ENCODE assay signal across 24 cellular contexts in the genomic region with DNA sequence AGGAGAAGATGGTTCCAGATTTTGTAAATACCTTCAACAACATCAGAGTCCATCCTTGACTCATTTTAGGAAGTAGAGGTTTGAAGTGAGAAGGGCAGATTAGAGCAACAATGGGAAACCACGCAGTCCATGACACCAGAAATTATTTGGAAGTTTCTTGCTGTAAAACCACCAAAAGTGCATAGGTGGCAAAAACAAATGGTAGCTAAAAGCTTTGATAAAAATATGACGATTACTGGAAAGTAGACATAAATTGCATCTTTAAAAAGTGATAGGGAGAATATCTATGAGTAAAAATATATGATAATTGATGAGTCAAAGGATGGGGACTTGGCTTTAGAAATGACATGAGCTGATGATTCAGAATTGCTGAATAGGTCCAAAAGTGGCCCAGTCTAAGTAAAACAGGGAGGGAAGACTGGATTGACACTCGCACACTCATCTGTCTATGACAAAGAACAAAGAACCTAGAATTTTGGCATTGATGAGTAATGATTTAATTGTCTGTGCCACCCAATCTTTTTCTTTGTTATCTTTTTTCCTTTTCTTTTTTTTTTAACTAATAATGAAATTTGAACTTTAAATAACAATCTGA.
"Had no signal": no experiment of that assay in that cellular context is flagged by ENCODE, and none has a peak within 500 bp of the region (broad histone marks: within the 10 kb centered on the region; RNA-seq: fewer than 3 reads in every experiment).

No MANE protein-coding gene starts in this region.

- H3K27ac ChIP-seq: brain microvascular endothelial cell, hepatocyte, neural progenitor cell, parathyroid adenoma, tibial nerve had no signal

- H3K9ac ChIP-seq: neural progenitor cell, parathyroid adenoma had no signal

- H3K4me3 ChIP-seq: hepatocyte, neural progenitor cell, tibial nerve had no signal

- H3K27me3 ChIP-seq: brain microvascular endothelial cell, neural progenitor cell, tibial nerve had no signal

- H3K79me2 ChIP-seq: hepatocyte, parathyroid adenoma had no signal

- H2AFZ ChIP-seq: hepatocyte, parathyroid adenoma had no signal

- FAIRE-seq: colon, islet of Langerhans, urothelium cell line had no signal

- H3K4me1 ChIP-seq: neural progenitor cell, parathyroid adenoma, tibial nerve had no signal

- ATAC-seq: activated CD8-positive, alpha-beta memory T cell treated with anti-CD3 and anti-CD28 coated beads, Interleukin-2, amount 10 ng/mL, durations not matched to agents 7 days and 5 days; activated naive CD8-positive, alpha-beta T cell treated with anti-CD3 and anti-CD28 coated beads, Interleukin-2, amount 50 U/mL, for 24 hours; left cardiac atrium; naive thymus-derived CD4-positive, alpha-beta T cell had no signal

- H3K9me3 ChIP-seq: tibial nerve had no signal

- H3K4me2 ChIP-seq: hepatocyte, neural progenitor cell had no signal

- DNase-seq: activated CD4-positive, alpha-beta memory T cell treated with anti-CD3 and anti-CD28 coated beads, Interleukin-2, amount 10 ng/mL, durations not matched to agents 7 days and 5 days; activated CD4-positive, alpha-beta T cell treated with anti-CD3 and anti-CD28 coated beads for 48 hours; activated CD4-positive, CD25-positive, alpha-beta regulatory T cell; activated CD8-positive, alpha-beta memory T cell treated with anti-CD3 and anti-CD28 coated beads, Interleukin-2, amount 10 ng/mL, durations not matched to agents 7 days and 5 days; activated naive CD4-positive, alpha-beta T cell treated with anti-CD3 and anti-CD28 coated beads for 36 hours; activated naive CD8-positive, alpha-beta T cell treated with anti-CD3 and anti-CD28 coated beads, Interleukin-2, amount 50 U/mL, for 24 hours; brain microvascular endothelial cell; central memory CD4-positive, alpha-beta T cell; dorsolateral prefrontal cortex; endodermal cell; left cardiac atrium; mesenchymal stem cell; naive thymus-derived CD4-positive, alpha-beta T cell; stimulated activated CD8-positive, alpha-beta memory T cell treated with anti-CD3 and anti-CD28 coated beads, Interleukin-4, amount 100 ng/mL, for 48 hours; stimulated activated naive CD4-positive, alpha-beta T cell treated with Interleukin-2 at 50 U/mL for 16 hours; T-helper 1 cell; T-helper 9 cell had no signal

- H3K36me3 ChIP-seq: brain microvascular endothelial cell, neural progenitor cell, tibial nerve had no signal
